26 cellular contexts compared by ENCODE assay signal in the genomic region with DNA sequence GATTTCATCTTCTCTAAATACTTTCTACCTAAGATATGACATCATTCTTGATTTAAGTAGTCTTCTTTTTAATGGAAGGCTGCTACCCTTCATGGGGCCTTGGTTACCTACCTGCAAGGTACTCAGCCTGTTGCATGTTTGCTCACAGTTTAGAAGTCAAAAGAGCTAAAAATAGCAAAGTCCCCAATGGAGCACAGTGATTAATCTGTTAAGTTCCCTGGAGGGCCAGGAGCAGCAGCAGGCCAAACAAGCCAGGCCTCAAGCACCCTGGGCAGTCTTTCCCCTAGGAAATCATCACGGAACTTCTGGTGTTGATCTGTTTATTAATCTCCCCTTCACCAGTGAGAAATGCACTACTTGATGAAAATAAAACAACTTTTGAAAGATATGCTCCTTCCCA. TPM values are rescaled to one million over a fixed set of nuclear protein-coding genes. Genes with fewer than 3 reads are reported as not detected.
"Had no signal": no experiment of that assay in that cellular context is flagged by ENCODE, and none has a peak within 500 bp of the region (broad histone marks: within the 10 kb centered on the region; RNA-seq: fewer than 3 reads in every experiment).

No MANE protein-coding gene starts in this region.

- H3K4me1 Mint-ChIP-seq: mesothelial cell of epicardium; naive B cell; neural crest cell; stimulated activated memory B cell treated with anti-CD40 and anti-IgM and Interleukin-4, amounts not matched to agents 10 μg/mL and 1 μg/mL and 100 μg/mL, for 72 hours had no signal

- FAIRE-seq: keratinocyte had no signal

- ATAC-seq: effector memory CD8-positive, alpha-beta T cell; esophagus mucosa; gastrocnemius medialis; left ventricle myocardium superior; lower lobe of right lung; mucosa of descending colon; natural killer cell treated with Interleukin-12 subunit alpha and Interleukin-12 subunit beta and Interleukin-15 and Interleukin-18, amount 100 ng/mL, for 72 hours; psoas muscle; right cardiac atrium; stimulated activated memory B cell treated with anti-CD40 and anti-IgM and Interleukin-4, amounts not matched to agents 10 μg/mL and 1 μg/mL and 100 μg/mL, for 72 hours; stimulated activated naive CD8-positive, alpha-beta T cell treated with anti-CD3 and anti-CD28 coated beads, Interleukin-15, Interleukin-2, amounts not matched to agents 100 U/mL and 50 U/mL, for 24 hours had no signal

- H3K27ac Mint-ChIP-seq: effector memory CD8-positive, alpha-beta T cell; mesothelial cell of epicardium; naive B cell; natural killer cell treated with Interleukin-12 subunit alpha and Interleukin-12 subunit beta and Interleukin-15 and Interleukin-18, amount 100 ng/mL, for 72 hours; stimulated activated memory B cell treated with anti-CD40 and anti-IgM and Interleukin-4, amounts not matched to agents 10 μg/mL and 1 μg/mL and 100 μg/mL, for 72 hours had no signal

- H3K4me3 ChIP-seq: gastrocnemius medialis, lower lobe of right lung, mucosa of descending colon, psoas muscle, skin epidermis, spleen, testis, tibial nerve, upper lobe of left lung had no signal

- H3K9me3 ChIP-seq: gastrocnemius medialis, lower lobe of right lung, mucosa of descending colon, psoas muscle, spleen, testis, tibial nerve, upper lobe of left lung had no signal

- H3K36me3 ChIP-seq: gastrocnemius medialis, lower lobe of right lung, spleen, tibial nerve, upper lobe of left lung had no signal

- H3K9me3 Mint-ChIP-seq: effector memory CD8-positive, alpha-beta T cell; natural killer cell treated with Interleukin-12 subunit alpha and Interleukin-12 subunit beta and Interleukin-15 and Interleukin-18, amount 100 ng/mL, for 72 hours; neural crest cell; stimulated activated memory B cell treated with anti-CD40 and anti-IgM and Interleukin-4, amounts not matched to agents 10 μg/mL and 1 μg/mL and 100 μg/mL, for 72 hours had no signal

- H3K4me1 ChIP-seq: gastrocnemius medialis, lower lobe of right lung, psoas muscle, spleen, testis, tibial nerve, upper lobe of left lung had no signal

- H3K27ac ChIP-seq: gastrocnemius medialis, lower lobe of right lung, psoas muscle, skin epidermis, spleen, testis, tibial nerve, upper lobe of left lung had no signal

- DNase-seq: cortex of kidney; effector memory CD8-positive, alpha-beta T cell; foreskin fibroblast; gastrocnemius medialis; head of caudate nucleus; left ventricle myocardium superior; lower lobe of right lung; mucosa of descending colon; naive B cell; psoas muscle; right cardiac atrium; spleen; stimulated activated CD4-positive, alpha-beta T cell treated with anti-CD3 and anti-CD28 coated beads, Interleukin-4, amount 100 ng/mL, for 4 hours; stimulated activated naive CD8-positive, alpha-beta T cell treated with anti-CD3 and anti-CD28 coated beads, Interleukin-15, Interleukin-2, amounts not matched to agents 100 U/mL and 50 U/mL, for 24 hours; substantia nigra; testis; upper lobe of left lung had no signal

- H3K36me3 Mint-ChIP-seq: mesothelial cell of epicardium; naive B cell; natural killer cell treated with Interleukin-12 subunit alpha and Interleukin-12 subunit beta and Interleukin-15 and Interleukin-18, amount 100 ng/mL, for 72 hours; stimulated activated memory B cell treated with anti-CD40 and anti-IgM and Interleukin-4, amounts not matched to agents 10 μg/mL and 1 μg/mL and 100 μg/mL, for 72 hours had no signal

- H3K27me3 ChIP-seq: gastrocnemius medialis, testis, tibial nerve, upper lobe of left lung had no signal

- H3K4me3 Mint-ChIP-seq: effector memory CD8-positive, alpha-beta T cell; mesothelial cell of epicardium; naive B cell; natural killer cell treated with Interleukin-12 subunit alpha and Interleukin-12 subunit beta and Interleukin-15 and Interleukin-18, amount 100 ng/mL, for 72 hours; neural crest cell; stimulated activated memory B cell treated with anti-CD40 and anti-IgM and Interleukin-4, amounts not matched to agents 10 μg/mL and 1 μg/mL and 100 μg/mL, for 72 hours had no signal

RNA-seq across cellular contexts. Expression of a gene that starts 24.0 kb away (rescaled TPM):
- total RNA-seq: osteocyte had no signal
- polyA plus RNA-seq: keratinocyte, spleen had no signal
